ENCODE assay signal across 8 cellular contexts in the genomic region with DNA sequence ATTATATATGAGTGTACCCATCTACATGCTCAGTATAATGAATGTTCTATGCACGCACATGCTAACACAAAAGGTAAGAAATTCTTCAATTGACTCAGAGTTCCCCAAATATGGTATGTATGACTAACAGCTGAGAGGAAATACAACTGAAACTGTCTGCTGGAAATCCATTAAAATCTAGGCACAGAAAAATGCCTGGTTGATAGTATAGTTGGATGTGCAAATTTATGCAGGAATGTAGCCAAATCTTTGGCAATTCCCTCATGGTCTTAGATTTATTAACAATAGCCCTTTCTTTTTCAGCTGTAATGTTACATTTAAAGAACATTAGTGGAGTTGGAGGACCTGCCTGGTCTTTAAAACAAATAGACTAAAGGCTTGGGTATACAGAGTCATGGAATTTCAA. TPM values are rescaled to one million over a fixed set of nuclear protein-coding genes. Genes with fewer than 3 reads are reported as not detected.
DNase-seq lines count a peak whose midpoint lies in the region; ATAC-seq and TF ChIP-seq lines count a peak whose summit lies in the region.

No MANE protein-coding gene starts in this region.

- H3K4me3 Mint-ChIP-seq in type B pancreatic cell: peak overlapping the region; percentile 41

- CTCF ChIA-PET in GM10248 (lab: Yijun Ruan, JAX): no interaction called here

- intact Hi-C loops in head of caudate nucleus (cut with DNase I): no loop called here

- no peaks in the 10 kb centered on the region for H3K9me3 Mint-ChIP-seq in type B pancreatic cell

- TF ChIP-seq CTCF in GM10248 (IDR thresholded peaks at IDR 0.05; ENCODE audit: control extremely low read depth, extremely low read depth, low read depth, missing control alignments): no peak
- TF ChIP-seq CTCF in type B pancreatic cell (conservative IDR thresholded peaks at IDR 0.05): no peak

- POLR2A ChIA-PET in GM10248 (lab: Yijun Ruan, JAX): no interaction called here

- peak overlapping the region; percentile 16 for H3K27ac Mint-ChIP-seq in type B pancreatic cell

- H3K36me3 Mint-ChIP-seq in type B pancreatic cell: peaks cover 17% of the 10 kb centered on the region

- DNase-seq in GM10248 (ENCODE audit: extremely low spot score) (peak; percentile 32), astrocyte of the hippocampus (ENCODE audit: low read depth, low spot score) (peak; percentile 83), type B pancreatic cell (ENCODE audit: extremely low spot score, unreplicated experiment) (no peak), SHP77 treated with DMSO at 0.1 percent for 48 hours (lab: John Stamatoyannopoulos, UW) (no peak), OCI-M2 (lab: John Stamatoyannopoulos, UW; ENCODE audit: unreplicated experiment) (no peak), head of caudate nucleus (no peak)

- peak; percentile 80 for ATAC-seq in GM21381 (IDR thresholded peaks at IDR 0.05; ENCODE audit: unreplicated experiment)
- peak; percentile 84 for ATAC-seq in HG03520 (IDR thresholded peaks at IDR 0.05; ENCODE audit: unreplicated experiment)

- H3K4me1 Mint-ChIP-seq in type B pancreatic cell (ENCODE audit: unreplicated experiment): peaks cover 17% of the 10 kb centered on the region

- no peaks in the 10 kb centered on the region for H3K27me3 Mint-ChIP-seq in type B pancreatic cell

RNA-seq across cellular contexts. Expression of a gene that starts 5.5 kb away (rescaled TPM):
- 57.6 and 62.0 TPM in 2 replicates for total RNA-seq in type B pancreatic cell (ENCODE audit: low replicate concordance)

Comparison
In these comparisons a context has a peak if more than half of its experiments do, and no peak if none do; other contexts are left out.
1. DNase-seq: peak in GM10248 (single experiment) and astrocyte of the hippocampus (single experiment); none in type B pancreatic cell (single experiment), SHP77 treated with DMSO at 0.1 percent for 48 hours (single experiment), OCI-M2 (single experiment) and head of caudate nucleus (0 of 42).